8 cellular contexts compared by ENCODE assay signal in the genomic region with DNA sequence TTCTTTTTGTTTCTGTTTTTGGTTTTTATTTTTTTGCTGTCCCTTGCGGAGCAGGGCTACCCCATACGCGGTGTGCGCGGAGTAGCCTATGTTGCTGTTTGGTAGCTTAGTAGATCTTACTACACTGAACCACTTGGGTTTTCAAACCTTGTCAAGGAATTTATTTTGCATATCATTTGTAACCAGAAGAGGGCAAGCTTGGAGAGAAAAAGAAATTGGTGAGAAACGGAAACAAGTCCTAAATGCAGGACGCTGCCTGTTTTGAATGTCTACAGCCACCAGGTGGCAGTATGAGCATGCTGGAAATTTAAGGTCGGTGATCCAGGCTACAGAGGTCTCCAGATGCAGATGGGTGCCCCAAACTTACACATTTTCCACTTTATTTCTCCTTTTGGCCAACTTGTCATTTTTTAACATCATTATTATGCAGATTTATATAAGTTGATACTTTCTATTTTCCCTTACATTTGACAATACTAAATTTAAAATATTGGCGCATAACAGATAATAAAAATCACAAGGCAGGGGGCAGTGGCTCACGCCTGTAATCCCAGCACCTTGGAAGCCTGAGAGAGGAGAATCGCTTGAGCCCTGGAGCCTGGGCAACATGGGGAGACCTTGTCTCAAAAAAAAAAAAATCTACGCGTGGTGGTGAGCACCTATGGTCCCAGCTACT.
DNase-seq lines count a peak whose midpoint lies in the region; ATAC-seq lines count a peak whose summit lies in the region.

No MANE protein-coding gene starts in this region.

- ATAC-seq in GM18858 (IDR thresholded peaks at IDR 0.05; ENCODE audit: unreplicated experiment) (peak; percentile 54), HG03175 (IDR thresholded peaks at IDR 0.05; ENCODE audit: unreplicated experiment) (peak; percentile 67)

- H3K27ac ChIP-seq in caudate nucleus (ENCODE audit: low read depth, low read length): no peak overlapping the region

- peak; percentile 92 for DNase-seq in AG08395 (ENCODE audit: low spot score)
- peak; percentile 66 for DNase-seq in NCI-H345 treated with DMSO at 0.1 percent for 48 hours (lab: John Stamatoyannopoulos, UW; ENCODE audit: unreplicated experiment)
- DNase-seq in activated CD4-positive, CD25-positive, alpha-beta regulatory T cell (lab: John Stamatoyannopoulos, UW): peak; percentile 17 to 50 (median 34)
- DNase-seq in caudate nucleus (lab: John Stamatoyannopoulos, UW): peak in 55 of 61 donors; percentile 6 to 90 (median 53)
- DNase-seq in kidney tubule cell (ENCODE audit: low spot score): peak; percentile 90
- DNase-seq in stimulated activated CD4-positive, alpha-beta T cell treated with anti-CD3 and anti-CD28 coated beads, Interleukin-2, amount 100 ng/mL, for 48 hours: peak; percentile 66 to 70

Comparison
In these comparisons a context has a peak if more than half of its experiments do, and no peak if none do; other contexts are left out.
1. DNase-seq: peak in every context shown above with its lines; median percentile 92 in AG08395; 90 in kidney tubule cell; 68 in stimulated activated CD4-positive, alpha-beta T cell treated with anti-CD3 and anti-CD28 coated beads, Interleukin-2, amount 100 ng/mL, for 48 hours; 66 in NCI-H345 treated with DMSO at 0.1 percent for 48 hours; 53 in caudate nucleus; 34 in activated CD4-positive, CD25-positive, alpha-beta regulatory T cell.